Comparison of ENCODE assay signal across 1 cellular context in genomic region chr6:33450434-33450833, GRCh38.
A peak's percentile ranks its signal among the peaks of the same experiment; 100 is the strongest.
TF ChIP-seq lines count a peak whose summit lies in the region.

No MANE protein-coding gene starts in this region.

TF ChIP-seq in H1, 55 proteins besides CTCF, POLR2A, EP300 and RAD21:
- TF ChIP-seq TCF12 (IDR thresholded peaks at IDR 0.05; ENCODE audit: low read depth, low read length) (no peak), POLR2AphosphoS5 (IDR thresholded peaks at IDR 0.05; ENCODE audit: low read depth, low read length) (0 out of 2 replicates have a peak, but pooled peaks have one; percentile 14), CTBP2 (IDR thresholded peaks at IDR 0.05; ENCODE audit: borderline replicate concordance, insufficient read depth, insufficient read length, low read length) (no peak), MAFK (IDR thresholded peaks at IDR 0.05; ENCODE audit: low read depth, low read length) (no peak)
- TF ChIP-seq, protein P1, sequence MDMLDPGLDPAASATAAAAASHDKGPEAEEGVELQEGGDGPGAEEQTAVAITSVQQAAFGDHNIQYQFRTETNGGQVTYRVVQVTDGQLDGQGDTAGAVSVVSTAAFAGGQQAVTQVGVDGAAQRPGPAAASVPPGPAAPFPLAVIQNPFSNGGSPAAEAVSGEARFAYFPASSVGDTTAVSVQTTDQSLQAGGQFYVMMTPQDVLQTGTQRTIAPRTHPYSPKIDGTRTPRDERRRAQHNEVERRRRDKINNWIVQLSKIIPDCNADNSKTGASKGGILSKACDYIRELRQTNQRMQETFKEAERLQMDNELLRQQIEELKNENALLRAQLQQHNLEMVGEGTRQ (IDR thresholded peaks at IDR 0.05; ENCODE audit: low read length) = no peak
